In genomic region chr20:62461157-62461556, GRCh38 we compare ENCODE assay signal across 20 cellular contexts. TPM values are rescaled to one million over a fixed set of nuclear protein-coding genes. Genes with fewer than 3 reads are reported as not detected.
A peak's percentile ranks its signal among the peaks of the same experiment; 100 is the strongest.
DNase-seq lines count a peak whose midpoint lies in the region; ATAC-seq, FAIRE-seq and TF ChIP-seq lines count a peak whose summit lies in the region.
"Had no signal": no experiment of that assay in that cellular context is flagged by ENCODE, and none has a peak within 500 bp of the region (broad histone marks: within the 10 kb centered on the region; RNA-seq: fewer than 3 reads in every experiment).

No MANE protein-coding gene starts in this region.

- 26 to 40% methylated on average over 6 to 9 of the region's 10 CpGs for WGBS in thyroid gland, 2 donors

- H3K4me1 ChIP-seq in thyroid gland: peaks cover 4 to 11% of the 10 kb centered on the region in 2 donors

- H3K27me3 ChIP-seq in thyroid gland: no peaks in the 10 kb centered on the region

- peak; percentile 48 for FAIRE-seq in HTR-8/SVneo (lab: Jason Lieb, UNC)
- FAIRE-seq: H1 had no signal

- no peak overlapping the region for H3K27ac Mint-ChIP-seq in activated T-helper 2 cell treated with anti-CD3 and anti-CD28 coated beads, Interferon-gamma antibody, Interleukin-2, Interleukin-4, amounts not matched to agents 10 μg/mL and 5 μg/mL and 100 μg/mL, durations not matched to agents 14 hours and 24 hours and 36 hours
- H3K27ac Mint-ChIP-seq: CD4-positive, alpha-beta T cell had no signal

- intact Hi-C loops in Right ventricle myocardium superior (cut with DNase I): no loop called here
- intact Hi-C loops in left colon (cut with DNase I, micrococcal nuclease): no loop called here
- intact Hi-C loops in thyroid gland (cut with DNase I): no loop called here
- intact Hi-C loops in activated T-helper 2 cell treated with anti-CD3 and anti-CD28 coated beads, Interferon-gamma antibody, Interleukin-2, Interleukin-4, amounts not matched to agents 10 μg/mL and 5 μg/mL and 100 μg/mL, durations not matched to agents 14 hours and 24 hours and 36 hours (cut with micrococcal nuclease): no loop called here

- H3K4me3 Mint-ChIP-seq in activated T-helper 2 cell treated with anti-CD3 and anti-CD28 coated beads, Interferon-gamma antibody, Interleukin-2, Interleukin-4, amounts not matched to agents 10 μg/mL and 5 μg/mL and 100 μg/mL, durations not matched to agents 14 hours and 24 hours and 36 hours (ENCODE audit: low read depth): no peak overlapping the region
- H3K4me3 Mint-ChIP-seq: CD4-positive, alpha-beta T cell had no signal

- H3K4me3 ChIP-seq in thyroid gland (replicated peaks in 1 of 3): no peak overlapping the region

- no peak for DNase-seq in HTR-8/SVneo (ENCODE audit: insufficient read length, low spot score)
- peak; percentile 76 for DNase-seq in Right ventricle myocardium superior
- peak in 1 of 2 donors; percentile 32 for DNase-seq in left colon
- DNase-seq in thyroid gland: peak; percentile 81 to 88
- DNase-seq in NCI-H82 (lab: John Stamatoyannopoulos, UW): no peak
- DNase-seq in activated T-helper 2 cell treated with anti-CD3 and anti-CD28 coated beads, Interferon-gamma antibody, Interleukin-2, Interleukin-4, amounts not matched to agents 10 μg/mL and 5 μg/mL and 100 μg/mL, durations not matched to agents 14 hours and 24 hours and 36 hours (ENCODE audit: low spot score): no peak
- DNase-seq: ACHN; Calu3; CD4-positive, alpha-beta T cell; DND-41; GF-D8; Karpas-422; MM.1S; NCI-H1105 treated with DMSO at 0.1 percent for 48 hours; NCI-H187; NCI-H2171; NCI-H510A; SK-N-SH had no signal

- no peaks in the 10 kb centered on the region for H3K9me3 Mint-ChIP-seq in activated T-helper 2 cell treated with anti-CD3 and anti-CD28 coated beads, Interferon-gamma antibody, Interleukin-2, Interleukin-4, amounts not matched to agents 10 μg/mL and 5 μg/mL and 100 μg/mL, durations not matched to agents 14 hours and 24 hours and 36 hours
- H3K9me3 Mint-ChIP-seq: CD4-positive, alpha-beta T cell had no signal

- ATAC-seq in Right ventricle myocardium superior (ENCODE audit: poor library complexity): peak; percentile 84
- ATAC-seq in left colon: peak; percentile 80
- ATAC-seq in GM21786 (IDR thresholded peaks at IDR 0.05; ENCODE audit: unreplicated experiment): no peak

- peak in 1 of 6 experiments; percentile 8 for TF ChIP-seq CTCF in thyroid gland (IDR thresholded peaks at IDR 0.05)

- H3K36me3 Mint-ChIP-seq in activated T-helper 2 cell treated with anti-CD3 and anti-CD28 coated beads, Interferon-gamma antibody, Interleukin-2, Interleukin-4, amounts not matched to agents 10 μg/mL and 5 μg/mL and 100 μg/mL, durations not matched to agents 14 hours and 24 hours and 36 hours (ENCODE audit: low read depth): no peaks in the 10 kb centered on the region

- no peaks in the 10 kb centered on the region for H3K4me1 Mint-ChIP-seq in activated T-helper 2 cell treated with anti-CD3 and anti-CD28 coated beads, Interferon-gamma antibody, Interleukin-2, Interleukin-4, amounts not matched to agents 10 μg/mL and 5 μg/mL and 100 μg/mL, durations not matched to agents 14 hours and 24 hours and 36 hours (ENCODE audit: low read depth)

- H3K36me3 ChIP-seq in thyroid gland: no peaks in the 10 kb centered on the region

- H3K9me3 ChIP-seq in thyroid gland: no peaks in the 10 kb centered on the region
- H3K9me3 ChIP-seq: SK-N-SH had no signal

- no peak overlapping the region for H3K27ac ChIP-seq in thyroid gland

- no peak for TF ChIP-seq POLR2A in thyroid gland (IDR thresholded peaks at IDR 0.05)

- H3K27me3 Mint-ChIP-seq in activated T-helper 2 cell treated with anti-CD3 and anti-CD28 coated beads, Interferon-gamma antibody, Interleukin-2, Interleukin-4, amounts not matched to agents 10 μg/mL and 5 μg/mL and 100 μg/mL, durations not matched to agents 14 hours and 24 hours and 36 hours (ENCODE audit: low read depth): peaks cover 1% of the 10 kb centered on the region

RNA-seq across cellular contexts. Expression of gene GATA5, which starts 14.6 kb away (rescaled TPM):
- total RNA-seq in Right ventricle myocardium superior (1.7 TPM), left colon (not detected), thyroid gland (under 1 TPM in 3 of 4 donors, not detected in 1; 0.33 to 0.67 (median 0.54) TPM)
- not detected in 2 replicates for total RNA-seq in activated T-helper 2 cell treated with anti-CD3 and anti-CD28 coated beads, Interferon-gamma antibody, Interleukin-2, Interleukin-4, amounts not matched to agents 10 μg/mL and 5 μg/mL and 100 μg/mL, durations not matched to agents 14 hours and 24 hours and 36 hours
- total RNA-seq: Calu3; CD4-positive, alpha-beta T cell had no signal

RNA-seq across cellular contexts. Expression of gene RBBP8NL, which starts 33.8 kb away (rescaled TPM):
- not detected for total RNA-seq in Right ventricle myocardium superior
- total RNA-seq in left colon: 1 to 10 TPM; 4.8 to 6.7 TPM
- 1 to 10 TPM; 1.1 to 6.0 (median 4.6) TPM for total RNA-seq in thyroid gland
- total RNA-seq in activated T-helper 2 cell treated with anti-CD3 and anti-CD28 coated beads, Interferon-gamma antibody, Interleukin-2, Interleukin-4, amounts not matched to agents 10 μg/mL and 5 μg/mL and 100 μg/mL, durations not matched to agents 14 hours and 24 hours and 36 hours: not detected in 2 replicates
- total RNA-seq: CD4-positive, alpha-beta T cell had no signal

RNA-seq across cellular contexts. Expression of gene CABLES2, which starts 54.1 kb away (rescaled TPM):
- total RNA-seq in Right ventricle myocardium superior: 15.0 TPM
- 1 to 10 TPM; 7.8 to 9.5 TPM for total RNA-seq in left colon
- 1 to 10 TPM; 5.8 to 8.5 (median 7.7) TPM for total RNA-seq in thyroid gland
- total RNA-seq in activated T-helper 2 cell treated with anti-CD3 and anti-CD28 coated beads, Interferon-gamma antibody, Interleukin-2, Interleukin-4, amounts not matched to agents 10 μg/mL and 5 μg/mL and 100 μg/mL, durations not matched to agents 14 hours and 24 hours and 36 hours: 12.5 and 12.6 TPM in 2 replicates

Comparison
In these comparisons a context has a peak if more than half of its experiments do, and no peak if none do; other contexts are left out.
1. DNase-seq: peak in Right ventricle myocardium superior (single experiment) and thyroid gland (2 of 2); none in HTR-8/SVneo (single experiment), NCI-H82 (single experiment) and activated T-helper 2 cell treated with anti-CD3 and anti-CD28 coated beads, Interferon-gamma antibody, Interleukin-2, Interleukin-4, amounts not matched to agents 10 μg/mL and 5 μg/mL and 100 μg/mL, durations not matched to agents 14 hours and 24 hours and 36 hours (single experiment).